In the genomic region with DNA sequence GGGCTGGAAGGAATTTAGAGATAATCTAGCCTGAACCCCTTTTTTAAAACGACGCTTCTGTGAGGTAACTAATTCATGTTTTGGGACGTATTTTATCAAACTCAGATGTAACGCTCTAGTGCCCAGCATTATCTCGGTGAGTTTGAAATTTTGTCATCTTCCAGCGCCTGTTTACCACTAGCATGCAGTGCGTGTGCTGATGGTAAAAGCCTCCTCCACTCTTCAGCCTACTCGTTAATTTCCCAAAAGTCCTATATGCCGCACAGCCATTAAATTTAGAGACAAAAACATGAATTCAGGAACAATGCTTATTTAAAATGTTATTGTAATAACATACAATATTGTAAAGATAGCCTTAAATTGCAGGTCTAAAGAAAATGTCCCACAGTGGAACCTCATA, we compare ENCODE assay signal across 2 cellular contexts.
A peak's percentile ranks its signal among the peaks of the same experiment; 100 is the strongest.
TF ChIP-seq lines count a peak whose summit lies in the region.

No MANE protein-coding gene starts in this region.

TF ChIP-seq in A549, 52 proteins besides CTCF, POLR2A, EP300 and RAD21 (continued from another document):
- no peak for TF ChIP-seq ELK1 (IDR thresholded peaks at IDR 0.05; ENCODE audit: low read depth, low read length)
- no peak for TF ChIP-seq JUN (IDR thresholded peaks at IDR 0.05)
- TF ChIP-seq E2F6 (IDR thresholded peaks at IDR 0.05; ENCODE audit: borderline replicate concordance, low read depth), result no peak
- no peak for TF ChIP-seq EHMT2 (IDR thresholded peaks at IDR 0.05; ENCODE audit: low read depth)
- no peak for TF ChIP-seq BHLHE40 (IDR thresholded peaks at IDR 0.05; ENCODE audit: low read depth, low read length)
- no peak for TF ChIP-seq HDAC2 (IDR thresholded peaks at IDR 0.05)
- no peak for TF ChIP-seq HOXB13 (CRISPR knock-in tag; IDR thresholded peaks at IDR 0.05; ENCODE audit: low read depth)
- no peak for TF ChIP-seq GATA3 (IDR thresholded peaks at IDR 0.05; ENCODE audit: borderline replicate concordance)
- no peak for TF ChIP-seq RFX5 (IDR thresholded peaks at IDR 0.05)
- no peak for TF ChIP-seq TP53 (CRISPR knock-in tag; IDR thresholded peaks at IDR 0.05)
- no peak for TF ChIP-seq RARB (CRISPR knock-in tag; IDR thresholded peaks at IDR 0.05)
TF ChIP-seq in A549: peak in this region for 0.

TF ChIP-seq in K562, 482 proteins besides CTCF, POLR2A, EP300 and RAD21 (continued from another document):
- TF ChIP-seq RCOR1 (IDR thresholded peaks at IDR 0.05; ENCODE audit: borderline replicate concordance in 1 of 2, low read depth in 2 of 2, low read length in 2 of 2) (no peak), MNT (conservative IDR thresholded peaks at IDR 0.05) (peak; percentile 36 to 47; a peak in 2 of 4 replicates), SAFB2 (IDR thresholded peaks at IDR 0.05; ENCODE audit: borderline replicate concordance, low read depth, low read length, severe bottlenecking) (no peak), FOXK2 (conservative IDR thresholded peaks at IDR 0.05 in 1 of 2, IDR thresholded peaks at IDR 0.05 in 1 of 2; ENCODE audit: low read depth in 2 of 2) (peak in 1 of 2 experiments; percentile 47; a peak in 1 of 4 replicates), HEY1 (CRISPR knock-in tag; IDR thresholded peaks at IDR 0.05; ENCODE audit: borderline replicate concordance) (no peak), RUNX1 (IDR thresholded peaks at IDR 0.05; ENCODE audit: low read depth) (no peak), SMARCC2 (IDR thresholded peaks at IDR 0.05; ENCODE audit: low read depth) (no peak), FIP1L1 (IDR thresholded peaks at IDR 0.05; ENCODE audit: low read depth, low read length, poor library complexity, severe bottlenecking) (no peak), DDX20 (tag; IDR thresholded peaks at IDR 0.05; ENCODE audit: low read depth) (no peak), TAL1 (IDR thresholded peaks at IDR 0.05) (no peak), PTRF (tag; IDR thresholded peaks at IDR 0.05) (no peak), ILK (tag; IDR thresholded peaks at IDR 0.05; ENCODE audit: borderline replicate concordance, low read depth) (no peak), CREM (IDR thresholded peaks at IDR 0.05; ENCODE audit: low read depth) (peak; percentile 63), ZNF212 (CRISPR knock-in tag; IDR thresholded peaks at IDR 0.05) (no peak), MAFG (tag; conservative IDR thresholded peaks at IDR 0.05) (no peak)
